8 cellular contexts compared by ENCODE assay signal in the genomic region with DNA sequence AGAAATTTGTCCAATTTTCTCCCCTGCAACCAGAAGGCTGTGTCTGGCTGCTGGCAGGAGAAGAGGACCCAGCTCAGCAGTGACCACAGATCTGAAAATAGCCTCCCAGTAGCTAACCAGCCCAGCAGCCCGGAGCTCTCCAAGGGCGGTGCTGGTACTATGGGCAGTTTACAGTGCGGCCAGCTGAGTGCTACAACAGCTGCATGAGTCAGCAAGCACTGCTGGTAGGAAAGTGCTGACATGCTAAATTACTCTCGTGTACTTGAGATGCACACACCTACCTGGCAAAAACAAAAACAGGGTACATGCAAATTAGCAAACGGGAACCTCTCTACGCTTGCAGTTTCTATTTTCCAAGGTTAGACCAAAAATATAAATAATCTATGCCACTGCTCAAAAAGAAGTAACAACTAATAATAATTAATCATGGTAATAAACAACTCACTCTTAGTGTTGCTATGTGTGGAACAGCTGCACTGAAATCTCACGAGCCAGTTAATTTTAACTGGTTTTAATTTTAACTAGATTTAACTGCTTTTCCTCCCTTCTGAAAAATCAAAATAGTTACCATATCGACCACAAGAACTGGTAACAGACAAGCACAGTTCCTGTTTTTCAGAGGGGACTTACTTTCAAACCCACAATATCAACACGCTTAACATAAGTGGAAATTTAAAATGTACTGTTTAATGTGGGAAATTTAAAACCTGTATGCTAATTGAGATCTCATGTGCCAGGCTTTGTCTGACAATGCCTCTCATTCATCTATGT. TPM values are rescaled to one million over a fixed set of nuclear protein-coding genes. Genes with fewer than 3 reads are reported as not detected.
DNase-seq lines count a peak whose midpoint lies in the region; ATAC-seq and TF ChIP-seq lines count a peak whose summit lies in the region.

No MANE protein-coding gene starts in this region.

- H3K9me2 ChIP-seq in GM23338 (ENCODE audit: insufficient read depth) (no peaks in the 10 kb centered on the region), SU-DHL-6 (replicated peaks; ENCODE audit: insufficient read depth, low read length) (no peaks in the 10 kb centered on the region)

- H3K27me3 ChIP-seq in GM06990 (replicated peaks; ENCODE audit: control insufficient read depth, insufficient read depth, low read length): peaks cover 1% of the 10 kb centered on the region; the same call in 1 of the 2 replicates
- H3K27me3 ChIP-seq in GM23338 (ENCODE audit: insufficient read depth): no peaks in the 10 kb centered on the region
- H3K27me3 ChIP-seq in SU-DHL-6 (ENCODE audit: low read length): no peaks in the 10 kb centered on the region

- TF ChIP-seq RAD21 in Ishikawa (IDR thresholded peaks at IDR 0.05; ENCODE audit: low read depth): peak; percentile 34

- H3K27ac ChIP-seq in GM23338 (ENCODE audit: low read depth): peak overlapping the region; percentile 46
- H3K27ac ChIP-seq in SU-DHL-6 (ENCODE audit: low read depth, low read length): peak overlapping the region; percentile 91

- peaks cover 40% of the 10 kb centered on the region for H3K4me1 ChIP-seq in GM23338 (ENCODE audit: insufficient read depth)

- no peaks in the 10 kb centered on the region for H3K9me3 ChIP-seq in SU-DHL-6 (ENCODE audit: insufficient read depth, low read length)

- H3K36me3 ChIP-seq in GM06990 (ENCODE audit: control insufficient read depth, insufficient read depth, low read length): no peaks in the 10 kb centered on the region
- no peaks in the 10 kb centered on the region for H3K36me3 ChIP-seq in GM23338 (ENCODE audit: insufficient read depth)
- H3K36me3 ChIP-seq in SU-DHL-6 (ENCODE audit: low read length): no peaks in the 10 kb centered on the region

- H3K4me2 ChIP-seq in GM23338 (peak overlapping the region; percentile 14; the same call in 1 of the 2 replicates), SU-DHL-6 (ENCODE audit: low read depth, low read length, poor library complexity, severe bottlenecking) (peak overlapping the region; percentile 74)

- no peaks in the 10 kb centered on the region; the same call in 2 of the 3 replicates for H3K36me3 Mint-ChIP-seq in GM23338 (ENCODE audit: low read depth)

- DNase-seq in GM06990 (ENCODE audit: extremely low read depth, insufficient read length) (peak; percentile 54), GM23338 (ENCODE audit: low spot score) (peak; percentile 78), brain pericyte (ENCODE audit: low read depth, low spot score) (peak; percentile 72), iPS-NIHi11 (ENCODE audit: low spot score) (peak; percentile 79), skeletal muscle cell (ENCODE audit: low read depth) (peak; percentile 81), NCI-H1092 treated with DMSO at 0.1 percent for 48 hours (lab: John Stamatoyannopoulos, UW) (no peak)

- H3K9me3 Mint-ChIP-seq in GM23338: no peaks in the 10 kb centered on the region

- peak overlapping the region; percentile 45 for H3K9ac ChIP-seq in SU-DHL-6 (ENCODE audit: low read length)

- H3K4me3 Mint-ChIP-seq in GM23338: peak overlapping the region; percentile 49; the same call in 1 of the 3 replicates

- H3K79me2 ChIP-seq in GM23338 (replicated peaks; ENCODE audit: insufficient read depth) (no peaks in the 10 kb centered on the region), SU-DHL-6 (ENCODE audit: insufficient read depth, low read length) (peaks cover 34% of the 10 kb centered on the region)

- H3K27me3 Mint-ChIP-seq in GM23338 (ENCODE audit: insufficient read depth, low read depth, poor library complexity): peaks cover 4% of the 10 kb centered on the region

- H3K27ac Mint-ChIP-seq in GM23338: peak overlapping the region; percentile 97

- H2AFZ ChIP-seq in GM23338 (no peak overlapping the region), SU-DHL-6 (ENCODE audit: low read depth, low read length, severe bottlenecking) (no peak overlapping the region)

- peak overlapping the region; percentile 27 for H3K4me3 ChIP-seq in GM06990 (replicated peaks; ENCODE audit: low read depth, low read length)
- no peak overlapping the region for H3K4me3 ChIP-seq in GM23338
- H3K4me3 ChIP-seq in SU-DHL-6 (ENCODE audit: insufficient read depth, low read length, poor library complexity, severe bottlenecking): peak overlapping the region; percentile 34
- H3K4me3 ChIP-seq in skeletal muscle cell (ENCODE audit: low read depth, low read length): no peak overlapping the region

- H3F3A ChIP-seq in GM23338 (replicated peaks; ENCODE audit: low read depth) (no peaks in the 10 kb centered on the region), SU-DHL-6 (ENCODE audit: insufficient read depth) (peaks cover 47% of the 10 kb centered on the region)

- H3K4me1 Mint-ChIP-seq in GM23338: peaks cover 48% of the 10 kb centered on the region

- peak; percentile 88 for ATAC-seq in GM23338

- TF ChIP-seq CTCF in GM06990 (IDR thresholded peaks at IDR 0.05; ENCODE audit: insufficient read depth, low read length, poor library complexity, severe bottlenecking) (no peak), GM23338 (conservative IDR thresholded peaks at IDR 0.05; ENCODE audit: low read depth in 2 of 2) (no peak), SU-DHL-6 (IDR thresholded peaks at IDR 0.05; ENCODE audit: insufficient read depth, low read length, poor library complexity, severe bottlenecking) (no peak)

- no peak for TF ChIP-seq EP300 in Ishikawa (IDR thresholded peaks at IDR 0.05; ENCODE audit: borderline replicate concordance)

- no peaks in the 10 kb centered on the region for H4K20me1 ChIP-seq in GM23338 (replicated peaks; ENCODE audit: insufficient read depth)
- no peaks in the 10 kb centered on the region for H4K20me1 ChIP-seq in SU-DHL-6 (ENCODE audit: low read depth, low read length)

TF ChIP-seq in GM23338, 12 proteins besides CTCF, POLR2A, EP300 and RAD21 (continues in another document):
- no peak for TF ChIP-seq NANOG (IDR thresholded peaks at IDR 0.05; ENCODE audit: borderline replicate concordance)

TF ChIP-seq in Ishikawa, 13 proteins besides CTCF, POLR2A, EP300 and RAD21:
- TF ChIP-seq NFIC (IDR thresholded peaks at IDR 0.05): 0 out of 2 replicates have a peak, but pooled peaks have one; percentile 10
- TF ChIP-seq CREB1 (IDR thresholded peaks at IDR 0.05; ENCODE audit: low read depth): no peak
- TF ChIP-seq, protein P1, sequence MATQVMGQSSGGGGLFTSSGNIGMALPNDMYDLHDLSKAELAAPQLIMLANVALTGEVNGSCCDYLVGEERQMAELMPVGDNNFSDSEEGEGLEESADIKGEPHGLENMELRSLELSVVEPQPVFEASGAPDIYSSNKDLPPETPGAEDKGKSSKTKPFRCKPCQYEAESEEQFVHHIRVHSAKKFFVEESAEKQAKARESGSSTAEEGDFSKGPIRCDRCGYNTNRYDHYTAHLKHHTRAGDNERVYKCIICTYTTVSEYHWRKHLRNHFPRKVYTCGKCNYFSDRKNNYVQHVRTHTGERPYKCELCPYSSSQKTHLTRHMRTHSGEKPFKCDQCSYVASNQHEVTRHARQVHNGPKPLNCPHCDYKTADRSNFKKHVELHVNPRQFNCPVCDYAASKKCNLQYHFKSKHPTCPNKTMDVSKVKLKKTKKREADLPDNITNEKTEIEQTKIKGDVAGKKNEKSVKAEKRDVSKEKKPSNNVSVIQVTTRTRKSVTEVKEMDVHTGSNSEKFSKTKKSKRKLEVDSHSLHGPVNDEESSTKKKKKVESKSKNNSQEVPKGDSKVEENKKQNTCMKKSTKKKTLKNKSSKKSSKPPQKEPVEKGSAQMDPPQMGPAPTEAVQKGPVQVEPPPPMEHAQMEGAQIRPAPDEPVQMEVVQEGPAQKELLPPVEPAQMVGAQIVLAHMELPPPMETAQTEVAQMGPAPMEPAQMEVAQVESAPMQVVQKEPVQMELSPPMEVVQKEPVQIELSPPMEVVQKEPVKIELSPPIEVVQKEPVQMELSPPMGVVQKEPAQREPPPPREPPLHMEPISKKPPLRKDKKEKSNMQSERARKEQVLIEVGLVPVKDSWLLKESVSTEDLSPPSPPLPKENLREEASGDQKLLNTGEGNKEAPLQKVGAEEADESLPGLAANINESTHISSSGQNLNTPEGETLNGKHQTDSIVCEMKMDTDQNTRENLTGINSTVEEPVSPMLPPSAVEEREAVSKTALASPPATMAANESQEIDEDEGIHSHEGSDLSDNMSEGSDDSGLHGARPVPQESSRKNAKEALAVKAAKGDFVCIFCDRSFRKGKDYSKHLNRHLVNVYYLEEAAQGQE (IDR thresholded peaks at IDR 0.05; ENCODE audit: low read depth): 0 out of 2 replicates have a peak, but pooled peaks have one; percentile 15
- peak; percentile 41; the same call in 1 of the 2 replicates for TF ChIP-seq TCF12 (IDR thresholded peaks at IDR 0.05; ENCODE audit: low read depth)
- TF ChIP-seq, protein P2, sequence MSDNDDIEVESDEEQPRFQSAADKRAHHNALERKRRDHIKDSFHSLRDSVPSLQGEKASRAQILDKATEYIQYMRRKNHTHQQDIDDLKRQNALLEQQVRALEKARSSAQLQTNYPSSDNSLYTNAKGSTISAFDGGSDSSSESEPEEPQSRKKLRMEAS (IDR thresholded peaks at IDR 0.05): 0 out of 2 replicates have a peak, but pooled peaks have one; percentile 29

RNA-seq across cellular contexts. Expression of a gene that starts 10.8 kb away (rescaled TPM):
- 3.3 and 5.7 TPM in 2 replicates for total RNA-seq in GM23338 (2014; rRNA removed; shearing (Covaris generic))
- 1.3 and 1.6 TPM in 2 replicates for polyA plus RNA-seq in GM23338 (2016; fragmentation: Nextera tagmentation; extraction: Ambion mirVana)

Comparison
In these comparisons a context has a peak if more than half of its experiments do, and no peak if none do; other contexts are left out.
1. H3K4me3 ChIP-seq: peak in GM06990 (single experiment) and SU-DHL-6 (single experiment); none in GM23338 (single experiment) and skeletal muscle cell (single experiment).